7 cellular contexts compared by ENCODE assay signal in the genomic region with DNA sequence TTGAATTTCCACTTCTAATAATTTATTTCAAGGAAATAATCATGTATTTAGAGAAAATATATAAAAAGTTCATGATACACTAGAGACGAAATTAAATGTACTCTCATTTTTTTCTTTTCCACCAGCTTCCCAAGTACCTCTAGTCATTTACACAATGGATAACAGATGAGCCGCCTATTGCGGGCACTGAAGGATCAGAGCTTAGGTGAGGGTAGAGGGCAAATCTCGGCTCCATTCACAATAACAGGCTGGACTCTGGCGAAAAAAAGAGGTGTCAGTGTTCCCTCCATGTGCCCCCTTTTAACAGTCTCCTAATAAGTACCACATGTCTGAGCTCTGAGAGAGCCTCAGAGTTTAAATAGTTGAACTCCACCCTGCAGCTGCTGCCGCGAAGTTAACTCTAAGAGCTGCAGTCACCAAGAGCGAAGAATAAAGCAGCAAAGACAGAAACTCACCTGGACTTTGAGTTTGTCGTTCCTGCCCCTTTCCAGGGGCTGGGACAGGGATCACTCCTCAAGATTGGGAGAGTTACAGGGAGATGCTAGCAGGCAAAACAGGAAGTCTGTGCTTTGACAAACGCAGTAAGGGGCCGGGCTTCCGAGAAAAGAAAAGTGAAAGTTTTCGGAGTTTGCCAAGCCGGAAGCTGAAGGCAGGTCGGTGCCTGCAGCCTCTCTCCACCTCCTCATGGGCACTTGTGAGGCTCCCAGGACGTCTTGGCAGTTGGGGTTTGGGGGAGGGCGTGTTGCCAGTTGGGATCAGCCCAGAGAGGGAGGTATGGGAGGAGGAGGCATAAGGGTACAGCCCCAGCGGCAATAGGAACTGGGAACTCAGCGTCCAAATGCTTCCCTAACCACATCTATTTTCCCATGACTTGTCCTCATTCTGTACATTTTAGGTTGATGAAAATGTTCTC. TPM values are rescaled to one million over a fixed set of nuclear protein-coding genes. Genes with fewer than 3 reads are reported as not detected.
DNase-seq lines count a peak whose midpoint lies in the region; ATAC-seq and TF ChIP-seq lines count a peak whose summit lies in the region.

A gene (minus strand): TSS at position 566 of the 913 bp plus-strand sequence. CDS start 3,057 bp downstream, outside the sequence.

- ATAC-seq in HG02763 (IDR thresholded peaks at IDR 0.05; ENCODE audit: unreplicated experiment) (peak; percentile 67), lower lobe of right lung (peak; percentile 95 to 96)

- H3K4me3 ChIP-seq in lower lobe of right lung, result peak within 1 kb of the TSS; percentile 71

- TF ChIP-seq CTCF in lower lobe of right lung (IDR thresholded peaks at IDR 0.05), result no peak

- H3K9me3 ChIP-seq in lower lobe of right lung, result no peaks in the 10 kb centered on the region

- intact Hi-C loops in lower lobe of right lung (cut with DNase I), result no loop called here

- TF ChIP-seq POLR2A in GM15510 (IDR thresholded peaks at IDR 0.05; ENCODE audit: borderline replicate concordance, extremely low read depth, insufficient read length), result peak; percentile 66

- DNase-seq in NCI-H2196 (lab: John Stamatoyannopoulos, UW; ENCODE audit: unreplicated experiment) (peak; percentile 67), ecto neural progenitor cell (ENCODE audit: low spot score) (peak; percentile 54), lower lobe of right lung (peak; percentile 90)
- DNase-seq in activated CD4-positive, alpha-beta T cell treated with anti-CD3 and anti-CD28 coated beads, Interleukin-2, amount 50 U/mL, for 48 hours, result peak; percentile 74 to 82
- peak; percentile 62 to 69 (median 64) for DNase-seq in stimulated activated CD4-positive, alpha-beta T cell treated with anti-CD3 and anti-CD28 coated beads, TNF-alpha, amount 100 ng/mL, for 24 hours (ENCODE audit: low read depth in 3 of 3)

- H3K4me1 ChIP-seq in lower lobe of right lung, result peaks cover 37% of the 10 kb centered on the region

- H3K36me3 ChIP-seq in lower lobe of right lung, result peaks cover 21% of the 10 kb centered on the region

- H3K27ac ChIP-seq in lower lobe of right lung, result peak within 1 kb of the TSS; percentile 82

- no peaks in the 10 kb centered on the region for H3K27me3 ChIP-seq in lower lobe of right lung (ENCODE audit: low read depth)

RNA-seq across cellular contexts. Expression of the gene that starts here (rescaled TPM):
- 68.1 TPM for total RNA-seq in lower lobe of right lung

Comparison
In these comparisons a context has a peak if more than half of its experiments do, and no peak if none do; other contexts are left out.
1. Peak in every context shown above with its lines: DNase-seq, ATAC-seq, H3K4me3 ChIP-seq and H3K27ac ChIP-seq.